Comparison of ENCODE assay signal across 2 cellular contexts in genomic region chr6:52588710-52589091, GRCh38.
TF ChIP-seq lines count a peak whose summit lies in the region.

No MANE protein-coding gene starts in this region.

TF ChIP-seq in HepG2, 621 proteins besides CTCF, POLR2A, EP300 and RAD21 (continues in another document):
- TF ChIP-seq, protein P1, sequence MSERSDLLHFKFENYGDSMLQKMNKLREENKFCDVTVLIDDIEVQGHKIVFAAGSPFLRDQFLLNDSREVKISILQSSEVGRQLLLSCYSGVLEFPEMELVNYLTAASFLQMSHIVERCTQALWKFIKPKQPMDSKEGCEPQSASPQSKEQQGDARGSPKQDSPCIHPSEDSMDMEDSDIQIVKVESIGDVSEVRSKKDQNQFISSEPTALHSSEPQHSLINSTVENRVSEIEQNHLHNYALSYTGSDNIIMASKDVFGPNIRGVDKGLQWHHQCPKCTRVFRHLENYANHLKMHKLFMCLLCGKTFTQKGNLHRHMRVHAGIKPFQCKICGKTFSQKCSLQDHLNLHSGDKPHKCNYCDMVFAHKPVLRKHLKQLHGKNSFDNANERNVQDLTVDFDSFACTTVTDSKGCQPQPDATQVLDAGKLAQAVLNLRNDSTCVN (CRISPR knock-in tag; IDR thresholded peaks at IDR 0.05; ENCODE audit: borderline replicate concordance), result no peak
- TF ChIP-seq KLF6 (CRISPR knock-in tag; IDR thresholded peaks at IDR 0.05) (no peak), ATF7-NPFF (CRISPR knock-in tag; IDR thresholded peaks at IDR 0.05; ENCODE audit: low read depth) (peak; percentile 51; the same call in 1 of the 2 replicates), ZFY (CRISPR knock-in tag; IDR thresholded peaks at IDR 0.05) (peak; percentile 48; the same call in 1 of the 2 replicates), ZBTB7B (CRISPR knock-in tag; IDR thresholded peaks at IDR 0.05) (no peak), CC2D1A (CRISPR knock-in tag; IDR thresholded peaks at IDR 0.05) (0 out of 2 replicates have a peak, but pooled peaks have one; percentile 28), ZNF781 (CRISPR knock-in tag; IDR thresholded peaks at IDR 0.05; ENCODE audit: borderline replicate concordance, not compliant biosample characterization) (peak; percentile 12), HOXA5 (CRISPR knock-in tag; IDR thresholded peaks at IDR 0.05) (no peak), ZNF136 (CRISPR knock-in tag; IDR thresholded peaks at IDR 0.05; ENCODE audit: low read depth) (no peak), ZBTB2 (CRISPR knock-in tag; IDR thresholded peaks at IDR 0.05; ENCODE audit: low read depth) (no peak), SOX13 (IDR thresholded peaks at IDR 0.05) (no peak), SOX13 (CRISPR knock-in tag; conservative IDR thresholded peaks at IDR 0.05 in 1 of 2, IDR thresholded peaks at IDR 0.05 in 1 of 2) (0 out of 4 replicates have a peak, but pooled peaks of 1 of the 2 experiments have one; percentile 63), SMARCE1 (IDR thresholded peaks at IDR 0.05; ENCODE audit: borderline replicate concordance) (no peak), ZNF572 (CRISPR knock-in tag; IDR thresholded peaks at IDR 0.05) (0 out of 2 replicates have a peak, but pooled peaks have one; percentile 64), ZNF33A (CRISPR knock-in tag; IDR thresholded peaks at IDR 0.05; ENCODE audit: borderline replicate concordance) (no peak), ZNF737 (CRISPR knock-in tag; IDR thresholded peaks at IDR 0.05; ENCODE audit: borderline replicate concordance) (0 out of 2 replicates have a peak, but pooled peaks have one; percentile 84), DR1 (CRISPR knock-in tag; IDR thresholded peaks at IDR 0.05) (peak; percentile 26; the same call in 1 of the 2 replicates), ZNF468 (CRISPR knock-in tag; IDR thresholded peaks at IDR 0.05) (0 out of 2 replicates have a peak, but pooled peaks have one; percentile 48), HMG20B (CRISPR knock-in tag; conservative IDR thresholded peaks at IDR 0.05) (no peak), SP5 (CRISPR knock-in tag; IDR thresholded peaks at IDR 0.05; ENCODE audit: borderline replicate concordance, low read depth) (no peak), CHD4 (IDR thresholded peaks at IDR 0.05; ENCODE audit: borderline replicate concordance, low read length) (no peak), ZMYM4 (CRISPR knock-in tag; IDR thresholded peaks at IDR 0.05) (no peak), CBX2 (IDR thresholded peaks at IDR 0.05; ENCODE audit: low read depth, low read length) (no peak), CBX2 (CRISPR knock-in tag; IDR thresholded peaks at IDR 0.05; ENCODE audit: low read depth) (no peak)
- TF ChIP-seq, protein P2, sequence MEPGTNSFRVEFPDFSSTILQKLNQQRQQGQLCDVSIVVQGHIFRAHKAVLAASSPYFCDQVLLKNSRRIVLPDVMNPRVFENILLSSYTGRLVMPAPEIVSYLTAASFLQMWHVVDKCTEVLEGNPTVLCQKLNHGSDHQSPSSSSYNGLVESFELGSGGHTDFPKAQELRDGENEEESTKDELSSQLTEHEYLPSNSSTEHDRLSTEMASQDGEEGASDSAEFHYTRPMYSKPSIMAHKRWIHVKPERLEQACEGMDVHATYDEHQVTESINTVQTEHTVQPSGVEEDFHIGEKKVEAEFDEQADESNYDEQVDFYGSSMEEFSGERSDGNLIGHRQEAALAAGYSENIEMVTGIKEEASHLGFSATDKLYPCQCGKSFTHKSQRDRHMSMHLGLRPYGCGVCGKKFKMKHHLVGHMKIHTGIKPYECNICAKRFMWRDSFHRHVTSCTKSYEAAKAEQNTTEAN (CRISPR knock-in tag; conservative IDR thresholded peaks at IDR 0.05), result no peak
- TF ChIP-seq, protein P3, sequence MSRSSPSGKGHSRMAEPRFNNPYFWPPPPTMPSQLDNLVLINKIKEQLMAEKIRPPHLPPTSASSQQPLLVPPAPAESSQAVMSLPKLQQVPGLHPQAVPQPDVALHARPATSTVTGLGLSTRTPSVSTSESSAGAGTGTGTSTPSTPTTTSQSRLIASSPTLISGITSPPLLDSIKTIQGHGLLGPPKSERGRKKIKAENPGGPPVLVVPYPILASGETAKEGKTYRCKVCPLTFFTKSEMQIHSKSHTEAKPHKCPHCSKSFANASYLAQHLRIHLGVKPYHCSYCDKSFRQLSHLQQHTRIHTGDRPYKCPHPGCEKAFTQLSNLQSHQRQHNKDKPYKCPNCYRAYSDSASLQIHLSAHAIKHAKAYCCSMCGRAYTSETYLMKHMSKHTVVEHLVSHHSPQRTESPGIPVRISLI (CRISPR knock-in tag; IDR thresholded peaks at IDR 0.05; ENCODE audit: borderline replicate concordance), result no peak
- TF ChIP-seq, protein P4, sequence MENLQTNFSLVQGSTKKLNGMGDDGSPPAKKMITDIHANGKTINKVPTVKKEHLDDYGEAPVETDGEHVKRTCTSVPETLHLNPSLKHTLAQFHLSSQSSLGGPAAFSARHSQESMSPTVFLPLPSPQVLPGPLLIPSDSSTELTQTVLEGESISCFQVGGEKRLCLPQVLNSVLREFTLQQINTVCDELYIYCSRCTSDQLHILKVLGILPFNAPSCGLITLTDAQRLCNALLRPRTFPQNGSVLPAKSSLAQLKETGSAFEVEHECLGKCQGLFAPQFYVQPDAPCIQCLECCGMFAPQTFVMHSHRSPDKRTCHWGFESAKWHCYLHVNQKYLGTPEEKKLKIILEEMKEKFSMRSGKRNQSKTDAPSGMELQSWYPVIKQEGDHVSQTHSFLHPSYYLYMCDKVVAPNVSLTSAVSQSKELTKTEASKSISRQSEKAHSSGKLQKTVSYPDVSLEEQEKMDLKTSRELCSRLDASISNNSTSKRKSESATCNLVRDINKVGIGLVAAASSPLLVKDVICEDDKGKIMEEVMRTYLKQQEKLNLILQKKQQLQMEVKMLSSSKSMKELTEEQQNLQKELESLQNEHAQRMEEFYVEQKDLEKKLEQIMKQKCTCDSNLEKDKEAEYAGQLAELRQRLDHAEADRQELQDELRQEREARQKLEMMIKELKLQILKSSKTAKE (CRISPR knock-in tag; IDR thresholded peaks at IDR 0.05; ENCODE audit: borderline replicate concordance), result no peak

TF ChIP-seq in HEK293T, 16 proteins besides CTCF, POLR2A, EP300 and RAD21:
- TF ChIP-seq NFRKB (IDR thresholded peaks at IDR 0.05) (no peak), FOXM1 (IDR thresholded peaks at IDR 0.05; ENCODE audit: borderline replicate concordance) (no peak), TARDBP (IDR thresholded peaks at IDR 0.05) (no peak), FOXK2 (IDR thresholded peaks at IDR 0.05) (no peak), ARNT (IDR thresholded peaks at IDR 0.05) (no peak), ELF4 (IDR thresholded peaks at IDR 0.05) (no peak), PKNOX1 (IDR thresholded peaks at IDR 0.05) (no peak), CTBP1 (IDR thresholded peaks at IDR 0.05; ENCODE audit: borderline replicate concordance) (no peak), SUZ12 (IDR thresholded peaks at IDR 0.05) (no peak), ZNF384 (IDR thresholded peaks at IDR 0.05) (no peak), FOXA1 (IDR thresholded peaks at IDR 0.05) (no peak), BHLHE40 (IDR thresholded peaks at IDR 0.05; ENCODE audit: borderline replicate concordance) (no peak), LEF1 (IDR thresholded peaks at IDR 0.05; ENCODE audit: borderline replicate concordance) (no peak)
